ENCODE assay signal across 1 cellular context in genomic region chr5:157689942-157690689, GRCh38.
TF ChIP-seq lines count a peak whose summit lies in the region.

No MANE protein-coding gene starts in this region.

TF ChIP-seq in GM23338, 12 proteins besides CTCF, POLR2A, EP300 and RAD21 (continued from another document):
- TF ChIP-seq REST (IDR thresholded peaks at IDR 0.05; ENCODE audit: unreplicated experiment) (no peak), POLR2AphosphoS5 (IDR thresholded peaks at IDR 0.05; ENCODE audit: low read depth) (no peak), EZH2 (IDR thresholded peaks at IDR 0.05; ENCODE audit: low read depth, unreplicated experiment) (no peak), ZNF331 (CRISPR knock-in tag; IDR thresholded peaks at IDR 0.05; ENCODE audit: low read depth) (no peak), EZH2phosphoT487 (IDR thresholded peaks at IDR 0.05; ENCODE audit: unreplicated experiment) (no peak), ZNF114 (CRISPR knock-in tag; IDR thresholded peaks at IDR 0.05) (no peak), STAT1 (IDR thresholded peaks at IDR 0.05; ENCODE audit: unreplicated experiment) (no peak)
